Comparison of ENCODE assay signal across 25 cellular contexts in genomic region chr3:4313606-4314308, GRCh38. TPM values are rescaled to one million over a fixed set of nuclear protein-coding genes. Genes with fewer than 3 reads are reported as not detected.
A peak's percentile ranks its signal among the peaks of the same experiment; 100 is the strongest.
DNase-seq lines count a peak whose midpoint lies in the region; ATAC-seq, FAIRE-seq and TF ChIP-seq lines count a peak whose summit lies in the region.
"Had no signal": no experiment of that assay in that cellular context is flagged by ENCODE, and none has a peak within 500 bp of the region (broad histone marks: within the 10 kb centered on the region; RNA-seq: fewer than 3 reads in every experiment).

No MANE protein-coding gene starts in this region.

- H3K9me2 ChIP-seq in PC-3 (replicated peaks; ENCODE audit: low read length) = no peaks in the 10 kb centered on the region

- FAIRE-seq in K562 (lab: Jason Lieb, UNC) (peak; percentile 11), small intestine (lab: Jason Lieb, UNC) (no peak)

- TF ChIP-seq CTCF in PC-3 (conservative IDR thresholded peaks at IDR 0.05; ENCODE audit: low read depth, low read length) (no peak), K562 (IDR thresholded peaks at IDR 0.05 in 2 of 3, conservative IDR thresholded peaks at IDR 0.05 in 1 of 3; ENCODE audit: insufficient read depth in 2 of 3, low read depth in 1 of 3, low read length in 3 of 3) (no peak)

- H3K27me3 ChIP-seq in PC-3 (ENCODE audit: low read length) (no peaks in the 10 kb centered on the region), K562 (ENCODE audit: control insufficient read depth in 2 of 2, insufficient read depth in 2 of 2, low read length in 2 of 2) (no peaks in the 10 kb centered on the region), small intestine (ENCODE audit: control insufficient read depth in 2 of 2, insufficient read depth in 2 of 2, low read length in 2 of 2) (no peaks in the 10 kb centered on the region)
- H3K27me3 ChIP-seq: ascending aorta, upper lobe of left lung had no signal

- no peak overlapping the region for H3K27ac ChIP-seq in PC-3 (ENCODE audit: low read length)
- H3K27ac ChIP-seq in K562 (ENCODE audit: extremely low read depth, low read depth, low read length) = no peak overlapping the region; the same call in 2 of the 3 replicates
- H3K27ac ChIP-seq in small intestine (ENCODE audit: low read depth in 1 of 2, low read length in 1 of 2) = no peak overlapping the region
- H3K27ac ChIP-seq: ascending aorta, coronary artery, left ventricle myocardium inferior, upper lobe of left lung had no signal

- H3K4me2 ChIP-seq in PC-3 (ENCODE audit: low read length) (no peak overlapping the region), K562 (ENCODE audit: insufficient read depth, low read length) (no peak overlapping the region)
- H3K4me2 ChIP-seq: smooth muscle cell had no signal

- no peak overlapping the region for H3K4me3 ChIP-seq in PC-3 (ENCODE audit: low read length)
- H3K4me3 ChIP-seq in K562 = no peak overlapping the region
- H3K4me3 ChIP-seq in small intestine (ENCODE audit: low read depth in 1 of 2, low read length in 2 of 2) = no peak overlapping the region
- H3K4me3 ChIP-seq: ascending aorta, coronary artery, HAP-1, left ventricle myocardium inferior, smooth muscle cell, upper lobe of left lung had no signal

- H3K4me1 ChIP-seq in PC-3 (ENCODE audit: insufficient read depth, low read length) (no peaks in the 10 kb centered on the region), K562 (replicated peaks in 1 of 2; ENCODE audit: control insufficient read depth in 2 of 2, insufficient read depth in 2 of 2, low read length in 2 of 2) (peaks cover 3 to 7% of the 10 kb centered on the region in 2 experiments; a peak in 2 of 5 replicates), small intestine (ENCODE audit: control insufficient read depth in 2 of 2, insufficient read depth in 1 of 2, low read depth in 1 of 2, low read length in 1 of 2) (no peaks in the 10 kb centered on the region)
- H3K4me1 ChIP-seq: ascending aorta had no signal

- no peak for TF ChIP-seq POLR2A in K562 (conservative IDR thresholded peaks at IDR 0.05)

- CTCF ChIA-PET in PC-3 (lab: Charles Lee) (no interaction called here), K562 (lab: Yijun Ruan, JAX; ENCODE audit: low intra/inter-chr PET ratio) (no interaction called here)

- H3K79me2 ChIP-seq in PC-3 (ENCODE audit: low read length) = no peaks in the 10 kb centered on the region
- H3K79me2 ChIP-seq in K562 (ENCODE audit: control insufficient read depth, insufficient read depth, low read length) = no peaks in the 10 kb centered on the region

- H4K20me1 ChIP-seq in PC-3 (ENCODE audit: low read length) (no peaks in the 10 kb centered on the region), K562 (replicated peaks; ENCODE audit: control insufficient read depth, insufficient read depth, low read length) (no peaks in the 10 kb centered on the region)

- no TSS peak for BruUV-seq in PC-3 (replicated peaks; lab: Mats Ljungman, UMichigan)
- BruUV-seq in K562 (replicated peaks; lab: Mats Ljungman, UMichigan) = no TSS peak

- no peaks in the 10 kb centered on the region for H3K9me1 ChIP-seq in K562 (ENCODE audit: control insufficient read depth, insufficient read depth, low read length)

- no peak for TF ChIP-seq EP300 in K562 (IDR thresholded peaks at IDR 0.05; ENCODE audit: low read length)

- H3K9ac ChIP-seq in PC-3 (ENCODE audit: low read length) (no peak overlapping the region), K562 (ENCODE audit: insufficient read depth in 1 of 2, low read depth in 2 of 2, low read length in 2 of 2) (no peak overlapping the region)

- H3K9me3 ChIP-seq in PC-3 (ENCODE audit: low read length) (no peaks in the 10 kb centered on the region), K562 (replicated peaks; ENCODE audit: control insufficient read depth, insufficient read depth, low read depth, low read length) (no peaks in the 10 kb centered on the region), small intestine (ENCODE audit: control insufficient read depth, low read depth) (no peaks in the 10 kb centered on the region)
- H3K9me3 ChIP-seq: HAP-1, left ventricle myocardium inferior, upper lobe of left lung had no signal

- H3K36me3 ChIP-seq in PC-3 (ENCODE audit: low read depth, low read length) (0 out of 2 replicates have a peak, but pooled peaks cover 5% of the 10 kb centered on the region), K562 (ENCODE audit: control insufficient read depth, insufficient read depth, low read length) (peaks cover 32% of the 10 kb centered on the region), small intestine (ENCODE audit: control insufficient read depth in 2 of 2, insufficient read depth in 2 of 2, low read length in 2 of 2) (peaks cover 2 to 7% of the 10 kb centered on the region in 2 donors)

- no peaks in the 10 kb centered on the region for H3F3A ChIP-seq in PC-3 (ENCODE audit: low read length, unreplicated experiment)

- 0 out of 2 replicates have a peak, but pooled peaks have one; percentile 22 for ATAC-seq in PC-3
- peak; percentile 78 for ATAC-seq in K562
- ATAC-seq in GM21529 (IDR thresholded peaks at IDR 0.05; ENCODE audit: unreplicated experiment) = no peak
- ATAC-seq: effector memory CD8-positive, alpha-beta T cell had no signal

- no peak for TF ChIP-seq RAD21 in K562 (CRISPR knock-in tag; conservative IDR thresholded peaks at IDR 0.05 in 1 of 2, IDR thresholded peaks at IDR 0.05 in 1 of 2)

- in situ Hi-C loops in K562 (cut with MboI) = no loop called here

- POLR2A ChIA-PET in PC-3 (lab: Charles Lee; ENCODE audit: unreplicated experiment) = no interaction called here
- POLR2A ChIA-PET in K562 (lab: Yijun Ruan, JAX) = no interaction called here

- DNase-seq in AG08396 (ENCODE audit: low spot score) (peak; percentile 10), PC-3 (peak; percentile 42), K562 (ENCODE audit: extremely low read depth in 1 of 4, low spot score in 3 of 4) (peak; percentile 50 to 75 (median 66)), iris pigment epithelial cell (ENCODE audit: low read depth) (peak; percentile 20), small intestine (no peak), NCI-H226 (no peak)
- DNase-seq in activated CD4-positive, CD25-positive, alpha-beta regulatory T cell (lab: John Stamatoyannopoulos, UW) = no peak
- DNase-seq: activated CD4-positive, alpha-beta T cell treated with anti-CD3 and anti-CD28 coated beads, Interleukin-2, amount 50 U/mL, for 1 hour; activated effector memory CD4-positive, alpha-beta T cell treated with Interleukin-2 at 50 U/mL for 16 hours; activated naive CD8-positive, alpha-beta T cell treated with anti-CD3 and anti-CD28 coated beads for 36 hours; activated T-cell treated with anti-CD3 and anti-CD28 coated beads, Interleukin-2, amount 50 U/mL, for 1 hour; caudate nucleus; CD4-positive, alpha-beta T cell; effector memory CD8-positive, alpha-beta T cell; left ventricle myocardium inferior; MV-4-11; NCI-H1436 treated with DMSO at 0.1 percent for 48 hours; stimulated activated naive CD4-positive, alpha-beta T cell; T-helper 9 cell; upper lobe of left lung had no signal

- 74% methylated on average over 5 of the region's 5 CpGs for WGBS in K562 (ENCODE audit: insufficient coverage, low coverage, missing lambda C conversion rate)
- 86 to 92% (median 88%) methylated on average over 5 of the region's 5 CpGs for WGBS in small intestine, 3 donors

- H2AFZ ChIP-seq in PC-3 (ENCODE audit: low read length) (no peak overlapping the region), K562 (ENCODE audit: low read depth, low read length) (no peak overlapping the region)

- intact Hi-C loops in PC-3 (cut with micrococcal nuclease) = no loop called here
- intact Hi-C loops in K562 (cut with micrococcal nuclease) = no loop called here

TF ChIP-seq in K562, 482 proteins besides CTCF, POLR2A, EP300 and RAD21 (continues in another document):
- TF ChIP-seq ATF6 (CRISPR knock-in tag; IDR thresholded peaks at IDR 0.05) (no peak), FOXJ2 (tag; IDR thresholded peaks at IDR 0.05) (no peak), POLR2G (IDR thresholded peaks at IDR 0.05; ENCODE audit: low read depth, low read length) (no peak), TARDBP (IDR thresholded peaks at IDR 0.05) (no peak)

RNA-seq across cellular contexts. Expression of gene SETMAR, which starts 10.6 kb away (rescaled TPM):
- total RNA-seq in PC-3 (2014; rRNA removed) = 12.8 and 17.5 TPM in 2 replicates
- total RNA-seq in K562 (2011; cell fraction: chromatin; rRNA removed; ENCODE audit: low replicate concordance) = 23.2 and 32.3 TPM in 2 replicates
- 22.8 and 27.4 TPM in 2 replicates for total RNA-seq in K562 (2011; cell fraction: nucleolus; rRNA removed)
- 35.6 and 42.7 TPM in 2 replicates for total RNA-seq in K562 (2011; cell fraction: nucleoplasm; rRNA removed)
- 12.4 and 21.7 TPM in 2 replicates for total RNA-seq in K562 (2014; rRNA removed)
- 22.6 and 22.9 TPM in 2 replicates for total RNA-seq in K562 (2014; rRNA removed; fragmentation: Illumina TruSeq; extraction: Trizol)
- total RNA-seq in K562 (2015; rRNA removed; fragmentation: Illumina TruSeq; extraction: Trizol) = 22.5 and 24.7 TPM in 2 replicates
- 17.4 and 18.0 TPM in 2 replicates for total RNA-seq in K562 (2021)
- 16.7 and 22.9 TPM in 2 replicates for polyA plus RNA-seq in K562 (2011; rRNA removed)
- 10.5 and 12.2 TPM in 2 replicates for polyA plus RNA-seq in K562 (2011; cell fraction: cytosol; rRNA removed)
- polyA plus RNA-seq in K562 (2011; cell fraction: nucleus; rRNA removed) = 17.9 and 25.1 TPM in 2 replicates
- 14.3 and 17.4 TPM in 2 replicates for polyA plus RNA-seq in K562 (2012)
- 21.5 and 25.1 TPM in 2 replicates for polyA plus RNA-seq in K562 (2014; fragmentation: Illumina TruSeq; extraction: Trizol)
- 10 to 100 TPM in 1 of 2 experiments, 1 to 10 TPM in 1; 5.5 to 10.2 TPM for polyA plus RNA-seq in K562 (2014; fragmentation: Nextera tagmentation; extraction: Ambion mirVana)
- polyA plus RNA-seq in K562 (2014; rRNA removed) = 17.6 and 18.2 TPM in 2 replicates
- polyA minus RNA-seq in K562 (2011; rRNA and poly(A)+ RNA removed) = 33.2 and 34.4 TPM in 2 replicates
- 5.0 and 9.4 TPM in 2 replicates for polyA minus RNA-seq in K562 (2011; cell fraction: cytosol; rRNA and poly(A)+ RNA removed)
- polyA minus RNA-seq in K562 (2011; cell fraction: nucleus; rRNA and poly(A)+ RNA removed) = 28.7 and 31.2 TPM in 2 replicates
- 10 to 100 TPM in 2 of 3 donors, 1 to 10 TPM in 1; 5.9 to 16.7 (median 12.3) TPM for polyA plus RNA-seq in small intestine

Comparison
In these comparisons a context has a peak if more than half of its experiments do, and no peak if none do; other contexts are left out.
1. DNase-seq: peak in AG08396 (single experiment), PC-3 (single experiment), K562 (4 of 4) and iris pigment epithelial cell (single experiment); none in small intestine (single experiment), activated CD4-positive, CD25-positive, alpha-beta regulatory T cell (0 of 4) and NCI-H226 (single experiment).